Comparison of ENCODE assay signal across 23 cellular contexts in genomic region chr2:158570869-158571268, GRCh38.
DNase-seq lines count a peak whose midpoint lies in the region; ATAC-seq lines count a peak whose summit lies in the region.
"Had no signal": no experiment of that assay in that cellular context is flagged by ENCODE, and none has a peak within 500 bp of the region (broad histone marks: within the 10 kb centered on the region; RNA-seq: fewer than 3 reads in every experiment).

No MANE protein-coding gene starts in this region.

- peak; percentile 11 for DNase-seq in NCI-H82 (lab: John Stamatoyannopoulos, UW)
- DNase-seq in NCI-H82 treated with DMSO at 0.1 percent for 48 hours (lab: John Stamatoyannopoulos, UW; ENCODE audit: unreplicated experiment) = no peak
- DNase-seq in putamen (ENCODE audit: low spot score) = peak; percentile 42
- DNase-seq in mesendoderm = no peak
- no peak for DNase-seq in HuH-7 (ENCODE audit: low spot score)
- DNase-seq: BE2C; C1 segment of cervical spinal cord; CD4-positive, alpha-beta memory T cell; CD4-positive, CD25-positive, alpha-beta regulatory T cell; CD8-positive, alpha-beta memory T cell; COR-L47; DMS 273 treated with DMSO at 0.1 percent for 48 hours; DMS153; DMS53; DMS79; DND-41; EL; GDM1 had no signal

- no peak overlapping the region for H3K27ac ChIP-seq in mesendoderm (ENCODE audit: low read depth, low read length)
- H3K27ac ChIP-seq: 22Rv1, A549, BLaER1 had no signal

- H4K8ac ChIP-seq in mesendoderm (ENCODE audit: low read depth, low read length) = no peak overlapping the region

- H3K79me1 ChIP-seq in mesendoderm (ENCODE audit: low read length) = no peaks in the 10 kb centered on the region

- no peak overlapping the region for H2BK120ac ChIP-seq in mesendoderm (ENCODE audit: low read depth, low read length)

- H4K5ac ChIP-seq in mesendoderm (ENCODE audit: low read length) = no peak overlapping the region

- no peak overlapping the region for H3K9ac ChIP-seq in mesendoderm (ENCODE audit: low read length)
- H3K9ac ChIP-seq: BLaER1 had no signal

- H3K4me1 ChIP-seq in mesendoderm (ENCODE audit: control insufficient read depth, low read depth, low read length) = no peaks in the 10 kb centered on the region
- H3K4me1 ChIP-seq: A549, BE2C, BLaER1 had no signal

- H3K23ac ChIP-seq in mesendoderm (ENCODE audit: low read length) = no peak overlapping the region

- no peak overlapping the region for H2AK5ac ChIP-seq in mesendoderm (ENCODE audit: low read length)

- no peak overlapping the region for H3K4me3 ChIP-seq in mesendoderm (ENCODE audit: low read length)
- H3K4me3 ChIP-seq: A549, BLaER1, GM12878 had no signal

- no peaks in the 10 kb centered on the region for H3K27me3 ChIP-seq in mesendoderm (ENCODE audit: insufficient read depth, low read length, poor library complexity)
- H3K27me3 ChIP-seq: BE2C, BLaER1 had no signal

- H3K79me2 ChIP-seq in mesendoderm (ENCODE audit: control insufficient read depth, insufficient read depth, low read length) = no peaks in the 10 kb centered on the region

- no peak overlapping the region for H3K4ac ChIP-seq in mesendoderm (ENCODE audit: low read depth, low read length)

- no peak overlapping the region for H2BK5ac ChIP-seq in mesendoderm (ENCODE audit: low read length)

- H2BK15ac ChIP-seq in mesendoderm (replicated peaks; ENCODE audit: low read depth) = no peak overlapping the region

- no peak overlapping the region for H3K4me2 ChIP-seq in mesendoderm (ENCODE audit: low read length)
- H3K4me2 ChIP-seq: A549, BLaER1 had no signal

- H3K36me3 ChIP-seq in mesendoderm (ENCODE audit: control insufficient read depth, insufficient read depth, low read length) = no peaks in the 10 kb centered on the region
- H3K36me3 ChIP-seq: BE2C, BLaER1 had no signal

- no peak overlapping the region for H3K18ac ChIP-seq in mesendoderm (ENCODE audit: low read length)

- ATAC-seq in esophagus mucosa = peak; percentile 95
- ATAC-seq: A549, GM12878 had no signal

- no CpG with 5 or more reads among the region's 3 CpGs for WGBS in mesendoderm (ENCODE audit: extremely low coverage, insufficient coverage, low lambda C conversion rate)

- H3K56ac ChIP-seq in mesendoderm (ENCODE audit: low read length) = no peak overlapping the region

Comparison
In these comparisons a context has a peak if more than half of its experiments do, and no peak if none do; other contexts are left out.
1. DNase-seq: peak in NCI-H82 (single experiment) and putamen (single experiment); none in NCI-H82 treated with DMSO at 0.1 percent for 48 hours (single experiment), mesendoderm (single experiment) and HuH-7 (single experiment).